Comparison of ENCODE assay signal across 14 cellular contexts in the genomic region with DNA sequence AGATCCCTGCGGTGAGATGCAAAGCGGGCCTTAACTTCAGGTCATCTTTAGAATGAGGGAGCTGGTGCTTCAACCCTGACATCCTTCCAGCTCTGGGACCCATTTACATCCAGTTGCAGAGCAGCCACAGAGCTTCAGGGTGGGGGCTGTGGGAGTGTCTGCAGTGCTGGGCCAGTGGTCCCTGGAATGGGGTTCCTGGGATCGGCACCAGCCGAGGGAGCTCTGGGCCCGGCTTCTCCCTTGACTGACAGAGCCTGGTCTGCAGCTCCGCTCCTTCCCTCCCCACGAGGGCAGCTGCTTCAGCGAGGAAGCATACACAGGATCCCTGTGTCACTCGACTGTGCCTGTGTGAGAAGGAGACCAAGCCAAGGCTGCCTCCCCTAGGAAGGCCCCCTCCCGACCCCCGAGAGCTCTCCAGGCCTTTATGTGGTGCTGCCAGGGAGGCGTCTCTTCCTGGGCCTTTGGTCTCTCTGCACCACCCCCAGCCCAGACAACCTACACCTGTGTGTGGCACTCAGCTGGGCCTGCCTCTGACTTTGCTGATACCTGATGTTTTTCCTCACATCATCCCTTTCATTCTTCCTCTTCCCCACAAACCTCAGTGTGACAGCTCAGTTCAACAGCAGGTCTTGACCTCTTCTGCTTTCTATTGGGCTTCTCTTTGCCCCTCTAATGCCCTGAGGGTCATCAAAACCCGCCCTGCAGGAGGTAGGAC.
"Had no signal": no experiment of that assay in that cellular context is flagged by ENCODE, and none has a peak within 500 bp of the region (broad histone marks: within the 10 kb centered on the region; RNA-seq: fewer than 3 reads in every experiment).

No MANE protein-coding gene starts in this region.

- DNase-seq: activated CD4-positive, alpha-beta T cell treated with anti-CD3 and anti-CD28 coated beads, Interleukin-2, amount 10 ng/mL, durations not matched to agents 7 days and 5 days; activated CD4-positive, CD25-positive, alpha-beta regulatory T cell; activated gamma-delta T cell; cerebellar nuclear complex; dermis blood vessel endothelial cell; pancreas; SK-N-SH; small intestine; stimulated activated naive B cell treated with anti-CD40 and anti-IgM and Interleukin-4, amounts not matched to agents 10 μg/mL and 1 μg/mL and 100 μg/mL, for 72 hours; transverse colon had no signal

- H2AFZ ChIP-seq: neural progenitor cell had no signal

- H3K27ac ChIP-seq: esophagus muscularis mucosa, neural progenitor cell, pancreas, transverse colon had no signal

- H3K36me3 ChIP-seq: esophagus muscularis mucosa, heart left ventricle, neural progenitor cell, pancreas, transverse colon had no signal

- H3K9ac ChIP-seq: neural progenitor cell, SK-N-SH had no signal

- H3K4me1 ChIP-seq: neural progenitor cell, pancreas had no signal

- H3K27me3 ChIP-seq: esophagus muscularis mucosa, heart left ventricle, neural progenitor cell, pancreas, transverse colon had no signal

- H3K36me3 Mint-ChIP-seq: neural progenitor cell had no signal

- H3K4me2 ChIP-seq: neural progenitor cell, SK-N-SH had no signal

- H3K4me3 Mint-ChIP-seq: activated CD4-positive, alpha-beta T cell treated with anti-CD3 and anti-CD28 coated beads, Interleukin-2, amount 10 ng/mL, durations not matched to agents 7 days and 5 days; activated naive CD8-positive, alpha-beta T cell; neural progenitor cell; stimulated activated naive B cell treated with anti-CD40 and anti-IgM and Interleukin-4, amounts not matched to agents 10 μg/mL and 1 μg/mL and 100 μg/mL, for 72 hours had no signal

- H3K9me2 ChIP-seq: SK-N-SH had no signal

- H3K4me3 ChIP-seq: esophagus muscularis mucosa, heart left ventricle, neural progenitor cell, pancreas, transverse colon had no signal

- ATAC-seq: stimulated activated naive B cell treated with anti-CD40 and anti-IgM and Interleukin-4, amounts not matched to agents 10 μg/mL and 1 μg/mL and 100 μg/mL, for 72 hours had no signal

- H3K9me3 ChIP-seq: pancreas, SK-N-SH, transverse colon had no signal

- H3K27ac Mint-ChIP-seq: activated CD4-positive, alpha-beta T cell treated with anti-CD3 and anti-CD28 coated beads, Interleukin-2, amount 10 ng/mL, durations not matched to agents 7 days and 5 days; activated naive CD8-positive, alpha-beta T cell; neural progenitor cell; stimulated activated naive B cell treated with anti-CD40 and anti-IgM and Interleukin-4, amounts not matched to agents 10 μg/mL and 1 μg/mL and 100 μg/mL, for 72 hours had no signal
